38 cellular contexts compared by ENCODE assay signal in the genomic region with DNA sequence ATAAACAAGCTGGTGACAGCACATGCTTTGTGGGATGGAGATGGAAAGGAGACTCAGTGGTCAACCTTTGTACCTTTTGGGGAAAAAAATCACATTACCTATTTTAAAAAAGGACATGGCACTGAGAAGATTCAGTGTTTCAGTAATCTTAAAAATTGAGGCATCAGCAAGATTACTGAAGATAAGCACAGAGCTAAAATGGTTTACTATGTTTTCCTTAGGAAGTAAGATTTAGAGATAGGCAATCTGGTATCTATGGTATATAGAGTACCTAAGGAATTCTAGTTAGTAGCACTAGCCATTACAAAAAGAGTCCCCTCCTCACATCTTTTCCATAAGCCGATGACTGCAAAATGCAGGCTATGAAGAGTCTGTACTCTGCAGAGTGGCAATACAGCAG. TPM values are rescaled to one million over a fixed set of nuclear protein-coding genes. Genes with fewer than 3 reads are reported as not detected.
"Had no signal": no experiment of that assay in that cellular context is flagged by ENCODE, and none has a peak within 500 bp of the region (broad histone marks: within the 10 kb centered on the region; RNA-seq: fewer than 3 reads in every experiment).

No MANE protein-coding gene starts in this region.

- H3K27ac Mint-ChIP-seq: activated B cell treated with CpG ODN at 0.5 μM for 24 hours; activated CD4-positive, alpha-beta memory T cell treated with anti-CD3 and anti-CD28 coated beads for 36 hours; activated CD4-positive, alpha-beta T cell treated with anti-CD3 and anti-CD28 coated beads, Interleukin-2, amount 10 ng/mL, durations not matched to agents 24 days and 14 days; activated CD8-positive, alpha-beta T cell treated with anti-CD3 and anti-CD28 coated beads for 36 hours; activated naive CD4-positive, alpha-beta T cell treated with anti-CD3 and anti-CD28 coated beads for 36 hours; activated naive CD4-positive, alpha-beta T cell treated with anti-CD3 and anti-CD28 coated beads, Interleukin-2, amount 50 U/mL, for 72 hours; activated naive CD8-positive, alpha-beta T cell treated with anti-CD3 and anti-CD28 coated beads, Interleukin-2, amount 10 ng/mL, durations not matched to agents 7 days and 5 days; activated T-cell treated with anti-CD3 and anti-CD28 coated beads, Interleukin-2, amount 50 U/mL, for 72 hours; activated T-helper 1 cell treated with anti-CD3 and anti-CD28 coated beads, Interleukin-12 subunit alpha, Interleukin-12 subunit beta, Interleukin-2, Interleukin-4 antibody, amounts not matched to agents 30 ng/mL and 10 ng/mL and 1 ng/mL, durations not matched to agents 14 hours and 24 hours and 36 hours; activated T-helper 17 cell treated with anti-CD3 and anti-CD28 coated beads, Interleukin-2, amount 50 U/mL, for 72 hours; T-helper 1 cell treated with Interleukin-12 subunit alpha and Interleukin-12 subunit beta and Interleukin-4 antibody, amounts not matched to agents 30 μg/mL and 1 μg/mL, for 36 hours; T-helper 2 cell treated with Interferon-gamma antibody and Interleukin-4, amounts not matched to agents 5 μg/mL and 100 μg/mL, for 36 hours had no signal

- H3K9me3 ChIP-seq: adrenal gland, body of pancreas, breast epithelium had no signal

- H3K27me3 ChIP-seq: adrenal gland, body of pancreas, brain microvascular endothelial cell, breast epithelium had no signal

- H3K4me1 Mint-ChIP-seq: activated B cell treated with CpG ODN at 0.5 μM for 24 hours; activated CD4-positive, alpha-beta T cell treated with anti-CD3 and anti-CD28 coated beads, Interleukin-2, amount 10 ng/mL, durations not matched to agents 24 days and 14 days; activated naive CD8-positive, alpha-beta T cell treated with anti-CD3 and anti-CD28 coated beads, Interleukin-2, amount 10 ng/mL, durations not matched to agents 7 days and 5 days; activated T-helper 17 cell treated with anti-CD3 and anti-CD28 coated beads, Interleukin-2, amount 50 U/mL, for 72 hours had no signal

- H3K36me3 Mint-ChIP-seq: activated CD4-positive, alpha-beta memory T cell treated with anti-CD3 and anti-CD28 coated beads for 36 hours; activated naive CD4-positive, alpha-beta T cell treated with anti-CD3 and anti-CD28 coated beads, Interleukin-2, amount 50 U/mL, for 72 hours; activated naive CD8-positive, alpha-beta T cell treated with anti-CD3 and anti-CD28 coated beads, Interleukin-2, amount 10 ng/mL, durations not matched to agents 7 days and 5 days had no signal

- H3K27ac ChIP-seq: adrenal gland, body of pancreas, brain microvascular endothelial cell, breast epithelium had no signal

- H3K36me3 ChIP-seq: adrenal gland, brain microvascular endothelial cell, breast epithelium had no signal

- H3K4me3 ChIP-seq: adrenal gland, body of pancreas, breast epithelium had no signal

- H3K27me3 Mint-ChIP-seq: activated B cell treated with CpG ODN at 0.5 μM for 24 hours; activated CD4-positive, alpha-beta memory T cell treated with anti-CD3 and anti-CD28 coated beads for 36 hours; activated CD4-positive, alpha-beta T cell treated with anti-CD3 and anti-CD28 coated beads, Interleukin-2, amount 10 ng/mL, durations not matched to agents 24 days and 14 days; activated CD8-positive, alpha-beta T cell treated with anti-CD3 and anti-CD28 coated beads for 36 hours; activated naive CD8-positive, alpha-beta T cell treated with anti-CD3 and anti-CD28 coated beads, Interleukin-2, amount 10 ng/mL, durations not matched to agents 7 days and 5 days; activated T-helper 17 cell treated with anti-CD3 and anti-CD28 coated beads, Interleukin-2, amount 50 U/mL, for 72 hours had no signal

- ATAC-seq: activated CD8-positive, alpha-beta T cell treated with anti-CD3 and anti-CD28 coated beads for 36 hours; activated naive CD4-positive, alpha-beta T cell treated with anti-CD3 and anti-CD28 coated beads, Interleukin-2, amount 50 U/mL, for 72 hours; activated T-cell treated with anti-CD3 and anti-CD28 coated beads, Interleukin-2, amount 50 U/mL, for 4 hours; activated T-cell treated with anti-CD3 and anti-CD28 coated beads, Interleukin-2, amount 50 U/mL, for 72 hours; activated T-helper 17 cell treated with anti-CD3 and anti-CD28 coated beads, Interleukin-2, amount 50 U/mL, for 72 hours; body of pancreas had no signal

- FAIRE-seq: astrocyte, colon, TTC549 had no signal

- DNase-seq: activated B cell treated with CpG ODN at 0.5 μM for 24 hours; activated CD4-positive, alpha-beta memory T cell treated with anti-CD3 and anti-CD28 coated beads for 36 hours; activated CD4-positive, alpha-beta T cell treated with anti-CD3 and anti-CD28 coated beads for 4 hours; activated CD4-positive, alpha-beta T cell treated with anti-CD3 and anti-CD28 coated beads, Interleukin-2, amount 10 ng/mL, durations not matched to agents 24 days and 14 days; activated CD4-positive, alpha-beta T cell treated with anti-CD3 and anti-CD28 coated beads, Interleukin-2, amount 50 U/mL, for 1 hour; activated CD4-positive, alpha-beta T cell treated with anti-CD3 and anti-CD28 coated beads, Interleukin-2, amount 50 U/mL, for 4 hours; activated CD4-positive, CD25-positive, alpha-beta regulatory T cell treated with anti-CD3 and anti-CD28 coated beads, Interleukin-2, amount 50 U/mL, for 72 hours; activated CD8-positive, alpha-beta memory T cell treated with anti-CD3 and anti-CD28 coated beads, Interleukin-2, amount 50 U/mL, for 4 hours; activated CD8-positive, alpha-beta T cell treated with anti-CD3 and anti-CD28 coated beads for 36 hours; activated effector memory CD4-positive, alpha-beta T cell treated with anti-CD3 and anti-CD28 coated beads, Interleukin-2, amount 50 U/mL, for 16 hours; activated gamma-delta T cell treated with Interleukin-2 at 50 U/mL for 16 hours; activated naive CD4-positive, alpha-beta T cell; activated naive CD4-positive, alpha-beta T cell treated with anti-CD3 and anti-CD28 coated beads for 36 hours; activated naive CD4-positive, alpha-beta T cell treated with anti-CD3 and anti-CD28 coated beads, Interleukin-2, amount 50 U/mL, for 16 hours; activated naive CD8-positive, alpha-beta T cell treated with anti-CD3 and anti-CD28 coated beads, Interleukin-2, amount 10 ng/mL, durations not matched to agents 7 days and 5 days; activated T-cell treated with anti-CD3 and anti-CD28 coated beads for 4 hours; activated T-cell treated with anti-CD3 and anti-CD28 coated beads, Interleukin-2, amount 50 U/mL, for 1 hour; activated T-cell treated with anti-CD3 and anti-CD28 coated beads, Interleukin-2, amount 50 U/mL, for 4 hours; activated T-cell treated with anti-CD3 and anti-CD28 coated beads, Interleukin-2, amount 50 U/mL, for 72 hours; adrenal gland; amniotic stem cell; aorta; body of pancreas; central memory CD4-positive, alpha-beta T cell; T-helper 1 cell; T-helper 2 cell; T-helper 9 cell had no signal

- H3K4me1 ChIP-seq: adrenal gland, body of pancreas, breast epithelium had no signal

- H3K4me3 Mint-ChIP-seq: activated B cell treated with CpG ODN at 0.5 μM for 24 hours; activated CD4-positive, alpha-beta memory T cell treated with anti-CD3 and anti-CD28 coated beads for 36 hours; activated CD4-positive, alpha-beta T cell treated with anti-CD3 and anti-CD28 coated beads, Interleukin-2, amount 10 ng/mL, durations not matched to agents 24 days and 14 days; activated CD8-positive, alpha-beta T cell treated with anti-CD3 and anti-CD28 coated beads for 36 hours; activated naive CD4-positive, alpha-beta T cell treated with anti-CD3 and anti-CD28 coated beads for 36 hours; activated naive CD8-positive, alpha-beta T cell treated with anti-CD3 and anti-CD28 coated beads, Interleukin-2, amount 10 ng/mL, durations not matched to agents 7 days and 5 days; activated T-cell treated with anti-CD3 and anti-CD28 coated beads, Interleukin-2, amount 50 U/mL, for 4 hours; activated T-cell treated with anti-CD3 and anti-CD28 coated beads, Interleukin-2, amount 50 U/mL, for 72 hours; activated T-helper 1 cell treated with anti-CD3 and anti-CD28 coated beads, Interleukin-12 subunit alpha, Interleukin-12 subunit beta, Interleukin-2, Interleukin-4 antibody, amounts not matched to agents 30 ng/mL and 10 ng/mL and 1 ng/mL, durations not matched to agents 14 hours and 24 hours and 36 hours; activated T-helper 17 cell treated with anti-CD3 and anti-CD28 coated beads, Interleukin-2, amount 50 U/mL, for 72 hours; T-helper 1 cell treated with Interleukin-12 subunit alpha and Interleukin-12 subunit beta and Interleukin-4 antibody, amounts not matched to agents 30 μg/mL and 1 μg/mL, for 36 hours; T-helper 2 cell treated with Interferon-gamma antibody and Interleukin-4, amounts not matched to agents 5 μg/mL and 100 μg/mL, for 36 hours had no signal

- H3K9me3 Mint-ChIP-seq: activated B cell treated with CpG ODN at 0.5 μM for 24 hours; activated CD4-positive, alpha-beta memory T cell treated with anti-CD3 and anti-CD28 coated beads for 36 hours; activated CD4-positive, alpha-beta T cell treated with anti-CD3 and anti-CD28 coated beads, Interleukin-2, amount 10 ng/mL, durations not matched to agents 24 days and 14 days; activated CD8-positive, alpha-beta T cell treated with anti-CD3 and anti-CD28 coated beads for 36 hours; activated naive CD4-positive, alpha-beta T cell treated with anti-CD3 and anti-CD28 coated beads for 36 hours; activated naive CD4-positive, alpha-beta T cell treated with anti-CD3 and anti-CD28 coated beads, Interleukin-2, amount 50 U/mL, for 72 hours; activated naive CD8-positive, alpha-beta T cell treated with anti-CD3 and anti-CD28 coated beads, Interleukin-2, amount 10 ng/mL, durations not matched to agents 7 days and 5 days; activated T-cell treated with anti-CD3 and anti-CD28 coated beads, Interleukin-2, amount 50 U/mL, for 4 hours; activated T-cell treated with anti-CD3 and anti-CD28 coated beads, Interleukin-2, amount 50 U/mL, for 72 hours; activated T-helper 1 cell treated with anti-CD3 and anti-CD28 coated beads, Interleukin-12 subunit alpha, Interleukin-12 subunit beta, Interleukin-2, Interleukin-4 antibody, amounts not matched to agents 30 ng/mL and 10 ng/mL and 1 ng/mL, durations not matched to agents 14 hours and 24 hours and 36 hours; activated T-helper 17 cell treated with anti-CD3 and anti-CD28 coated beads, Interleukin-2, amount 50 U/mL, for 72 hours; T-helper 1 cell treated with Interleukin-12 subunit alpha and Interleukin-12 subunit beta and Interleukin-4 antibody, amounts not matched to agents 30 μg/mL and 1 μg/mL, for 36 hours; T-helper 2 cell treated with Interferon-gamma antibody and Interleukin-4, amounts not matched to agents 5 μg/mL and 100 μg/mL, for 36 hours had no signal

RNA-seq across cellular contexts. Expression of gene PRICKLE4, which starts 42.6 kb away (rescaled TPM):
- total RNA-seq: activated CD4-positive, alpha-beta T cell treated with anti-CD3 and anti-CD28 coated beads, Interleukin-2, amount 10 ng/mL, durations not matched to agents 24 days and 14 days; activated CD8-positive, alpha-beta memory T cell treated with anti-CD3 and anti-CD28 coated beads for 36 hours; activated CD8-positive, alpha-beta T cell treated with anti-CD3 and anti-CD28 coated beads for 36 hours; activated naive CD8-positive, alpha-beta T cell treated with anti-CD3 and anti-CD28 coated beads, Interleukin-2, amount 10 ng/mL, durations not matched to agents 7 days and 5 days; activated T-cell treated with anti-CD3 and anti-CD28 coated beads, Interleukin-2, amount 50 U/mL, for 4 hours; activated T-helper 1 cell treated with anti-CD3 and anti-CD28 coated beads, Interleukin-12 subunit alpha, Interleukin-12 subunit beta, Interleukin-2, Interleukin-4 antibody, amounts not matched to agents 30 ng/mL and 10 ng/mL and 1 ng/mL, durations not matched to agents 14 hours and 24 hours and 36 hours; activated T-helper 17 cell treated with anti-CD3 and anti-CD28 coated beads, Interleukin-2, amount 50 U/mL, for 72 hours had no signal
